ENCODE assay signal across 1 cellular context in genomic region chr6:38164671-38165108, GRCh38.
TF ChIP-seq lines count a peak whose summit lies in the region.

No MANE protein-coding gene starts in this region.

TF ChIP-seq in SK-N-SH, 30 proteins besides CTCF, POLR2A, EP300 and RAD21 (continued from another document):
- 0 out of 2 replicates have a peak, but pooled peaks have one; percentile 46 for TF ChIP-seq REST (IDR thresholded peaks at IDR 0.05; ENCODE audit: low read depth, low read length)
